In the genomic region with DNA sequence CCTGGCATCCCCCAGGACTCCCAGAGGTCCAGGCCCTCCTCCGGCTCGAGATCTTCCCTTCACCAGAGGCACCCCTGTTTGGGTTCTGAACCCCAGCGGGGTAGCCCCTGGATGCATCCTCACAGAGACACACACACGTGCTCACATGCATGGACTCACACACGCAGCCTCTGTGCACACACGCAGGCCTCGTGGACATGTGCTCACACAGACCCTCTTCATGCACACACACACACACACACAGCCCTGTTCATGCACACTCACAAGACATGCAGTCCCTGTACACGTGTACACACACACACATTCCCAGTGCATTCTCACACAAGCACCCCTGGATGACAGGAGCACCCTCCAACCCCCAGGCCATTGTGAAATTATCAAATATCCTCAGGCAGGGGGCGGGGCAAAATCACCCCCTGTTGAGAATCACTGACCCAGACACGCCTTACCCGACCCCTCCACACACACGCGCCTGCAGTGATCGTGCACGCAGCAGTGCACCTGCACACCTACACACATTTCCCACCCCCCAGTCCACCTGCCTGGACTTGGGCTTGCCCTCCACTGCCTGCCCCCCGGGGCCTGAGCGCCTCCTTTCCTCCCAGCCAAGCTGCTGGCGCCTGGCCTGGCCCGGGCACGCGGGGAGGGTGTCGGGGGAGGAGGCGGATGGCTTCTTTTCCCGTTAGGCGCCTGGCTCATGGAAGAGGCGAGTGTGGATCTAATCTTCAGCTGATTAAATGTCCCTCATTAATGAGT, we compare ENCODE assay signal across 22 cellular contexts.
DNase-seq lines count a peak whose midpoint lies in the region; ATAC-seq, FAIRE-seq and TF ChIP-seq lines count a peak whose summit lies in the region.
"Had no signal": no experiment of that assay in that cellular context is flagged by ENCODE, and none has a peak within 500 bp of the region (broad histone marks: within the 10 kb centered on the region; RNA-seq: fewer than 3 reads in every experiment).

No MANE protein-coding gene starts in this region.

- in situ Hi-C loops in GM23248 (cut with MboI), result no loop called here

- H3K27ac ChIP-seq in GM23248 (no peak overlapping the region), WERI-Rb-1 (peak overlapping the region; percentile 54), pancreas (no peak overlapping the region), left lung (no peak overlapping the region)
- H3K27ac ChIP-seq: esophagus squamous epithelium, gastrocnemius medialis, HL-60, right lobe of liver, upper lobe of right lung had no signal

- no peaks in the 10 kb centered on the region for H3K4me1 ChIP-seq in GM23248 (ENCODE audit: insufficient read depth)
- no peaks in the 10 kb centered on the region for H3K4me1 ChIP-seq in pancreas
- H3K4me1 ChIP-seq in left lung, result no peaks in the 10 kb centered on the region
- H3K4me1 ChIP-seq: gastrocnemius medialis, right lobe of liver, upper lobe of right lung had no signal

- H3F3A ChIP-seq in GM23248 (ENCODE audit: insufficient read depth), result no peaks in the 10 kb centered on the region

- intact Hi-C loops in pancreas (cut with DNase I), result no loop called here
- intact Hi-C loops in left lung (cut with DNase I), result no loop called here

- H3K9me3 ChIP-seq in GM23248 (ENCODE audit: low read depth) (no peaks in the 10 kb centered on the region), WERI-Rb-1 (ENCODE audit: severe bottlenecking) (no peaks in the 10 kb centered on the region), pancreas (no peaks in the 10 kb centered on the region), left lung (no peaks in the 10 kb centered on the region)
- H3K9me3 ChIP-seq: esophagus squamous epithelium, gastrocnemius medialis, right lobe of liver, SK-N-SH, upper lobe of right lung had no signal

- H3K79me2 ChIP-seq in GM23248 (ENCODE audit: insufficient read depth), result no peaks in the 10 kb centered on the region

- H3K9ac ChIP-seq in GM23248, result no peak overlapping the region
- H3K9ac ChIP-seq: SK-N-SH had no signal

- TF ChIP-seq CTCF in WERI-Rb-1 (IDR thresholded peaks at IDR 0.05; ENCODE audit: low read depth, low read length) (no peak), pancreas (IDR thresholded peaks at IDR 0.05) (no peak), left lung (IDR thresholded peaks at IDR 0.05) (no peak)

- no peak overlapping the region for H3K4me2 ChIP-seq in GM23248 (ENCODE audit: unreplicated experiment)
- H3K4me2 ChIP-seq: SK-N-SH had no signal

- no peak overlapping the region for H3K4me3 ChIP-seq in GM23248
- no peak overlapping the region for H3K4me3 ChIP-seq in WERI-Rb-1 (ENCODE audit: low read depth, low read length)
- no peak overlapping the region for H3K4me3 ChIP-seq in pancreas
- no peak overlapping the region for H3K4me3 ChIP-seq in left lung
- H3K4me3 ChIP-seq: esophagus squamous epithelium, gastrocnemius medialis, right lobe of liver, upper lobe of right lung had no signal

- peak; percentile 22 to 41 for DNase-seq in NCI-H187 (lab: John Stamatoyannopoulos, UW)
- no peak for DNase-seq in NCI-H187 treated with DMSO at 0.1 percent for 48 hours (lab: John Stamatoyannopoulos, UW)
- peak; percentile 10 for DNase-seq in GM23248
- DNase-seq in WERI-Rb-1, result peak; percentile 65
- no peak for DNase-seq in pancreas
- no peak for DNase-seq in left lung
- no peak for DNase-seq in effector CD4-positive, alpha-beta T cell
- DNase-seq: activated naive CD8-positive, alpha-beta T cell treated with anti-CD3 and anti-CD28 coated beads for 36 hours; Calu3; esophagus squamous epithelium; gastrocnemius medialis; NCI-H1694; NCI-H226; right lobe of liver; upper lobe of right lung had no signal

- no peak for FAIRE-seq in pancreas (lab: Jason Lieb, UNC)
- FAIRE-seq: A204.1, astrocyte, keratinocyte had no signal

- WGBS in GM23248 (ENCODE audit: low coverage in 1 of 2, low lambda C conversion rate in 2 of 2, missing lambda C conversion rate in 2 of 2), 2 experiments, result 33 to 38% methylated on average over 26 of the region's 26 CpGs
- WGBS in pancreas, 2 donors, result 25 to 29% methylated on average over 21 to 26 of the region's 26 CpGs

- H3K27me3 ChIP-seq in GM23248 (replicated peaks; ENCODE audit: insufficient read depth) (peaks cover 24% of the 10 kb centered on the region), WERI-Rb-1 (ENCODE audit: insufficient read depth, low read depth, severe bottlenecking) (no peaks in the 10 kb centered on the region), pancreas (peaks cover 0 to 4% (median 0%) of the 10 kb centered on the region in 4 donors), left lung (peaks cover 5 to 92% of the 10 kb centered on the region in 2 donors)
- H3K27me3 ChIP-seq: right lobe of liver had no signal

- ATAC-seq in pancreas, result peak in 3 of 4 donors; percentile 40 to 63 (median 60)
- ATAC-seq in left lung, result no peak
- no peak for ATAC-seq in HG03521 (IDR thresholded peaks at IDR 0.05; ENCODE audit: unreplicated experiment)
- ATAC-seq: gastrocnemius medialis, upper lobe of right lung, WTC11 had no signal

- H2AFZ ChIP-seq in GM23248, result no peak overlapping the region

- no peaks in the 10 kb centered on the region for H3K9me2 ChIP-seq in GM23248 (ENCODE audit: insufficient read depth)
- H3K9me2 ChIP-seq: SK-N-SH had no signal

- no peaks in the 10 kb centered on the region for H4K20me1 ChIP-seq in GM23248 (ENCODE audit: insufficient read depth)

- H3K36me3 ChIP-seq in GM23248 (ENCODE audit: low read depth) (no peaks in the 10 kb centered on the region), WERI-Rb-1 (peaks cover 5% of the 10 kb centered on the region), pancreas (no peaks in the 10 kb centered on the region), left lung (no peaks in the 10 kb centered on the region)
- H3K36me3 ChIP-seq: esophagus squamous epithelium, gastrocnemius medialis, right lobe of liver, upper lobe of right lung had no signal

Comparison
In these comparisons a context has a peak if more than half of its experiments do, and no peak if none do; other contexts are left out.
1. DNase-seq: peak in NCI-H187 (2 of 2), GM23248 (single experiment) and WERI-Rb-1 (single experiment); none in NCI-H187 treated with DMSO at 0.1 percent for 48 hours (single experiment), pancreas (0 of 6), left lung (0 of 2) and effector CD4-positive, alpha-beta T cell (single experiment).
2. ATAC-seq: peak in pancreas (3 of 4); none in left lung (single experiment) and HG03521 (single experiment).